Comparison of ENCODE assay signal across 28 cellular contexts in the genomic region with DNA sequence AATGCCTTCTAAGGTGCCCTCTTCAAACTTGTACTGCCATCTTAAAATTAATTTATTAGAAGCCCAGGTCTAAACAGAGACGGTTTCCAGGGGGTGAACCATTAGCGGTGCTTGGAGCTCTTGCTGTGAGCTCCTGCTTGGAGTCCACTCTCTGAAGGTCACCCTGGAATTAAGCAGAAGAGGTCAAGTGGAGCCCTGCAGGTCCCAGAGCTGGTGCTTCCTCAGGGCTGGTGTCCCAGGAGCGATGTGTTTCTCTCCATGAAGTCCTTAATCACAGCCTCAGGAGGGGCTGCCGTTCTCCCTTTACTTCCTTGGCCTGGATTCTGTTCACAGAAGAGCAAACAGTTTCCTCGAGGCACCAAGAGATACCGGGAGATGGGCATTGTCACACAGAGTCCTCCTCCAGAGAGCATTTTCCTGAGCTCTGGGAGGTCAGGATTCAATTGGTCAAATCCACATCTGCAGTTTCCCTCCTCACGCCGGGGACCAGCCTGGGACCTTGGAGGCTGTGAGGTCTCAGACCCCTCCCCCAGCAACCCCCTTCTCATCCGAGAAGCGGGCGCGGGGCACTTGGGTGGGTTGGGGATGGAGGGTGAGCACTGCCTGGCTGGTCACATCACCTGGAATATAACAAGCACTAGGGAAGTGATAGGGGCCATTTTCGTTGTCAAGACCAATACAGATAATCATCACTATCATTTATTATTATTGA.
"Had no signal": no experiment of that assay in that cellular context is flagged by ENCODE, and none has a peak within 500 bp of the region (broad histone marks: within the 10 kb centered on the region; RNA-seq: fewer than 3 reads in every experiment).

No MANE protein-coding gene starts in this region.

- H3K9me3 Mint-ChIP-seq: natural killer cell; neural progenitor cell; stimulated activated effector memory CD8-positive, alpha-beta T cell treated with anti-CD3 and anti-CD28 coated beads, Interleukin-12 subunit alpha, Interleukin-12 subunit beta, amount 100 ng/mL, for 72 hours; stimulated activated naive B cell treated with anti-CD40 and anti-IgM and Interleukin-4, amounts not matched to agents 10 μg/mL and 1 μg/mL and 100 μg/mL, for 72 hours; stimulated activated naive CD8-positive, alpha-beta T cell treated with anti-CD3 and anti-CD28 coated beads, Interleukin-15, Interleukin-2, amounts not matched to agents 100 ng/mL and 50 ng/mL, for 24 hours had no signal

- H3K4me1 ChIP-seq: psoas muscle, right lobe of liver, stomach, suprapubic skin, testis, transverse colon, vagina had no signal

- H3K27me3 ChIP-seq: neural progenitor cell, neutrophil, pancreas, right lobe of liver, testis, tibial artery, transverse colon, vagina had no signal

- H3K4me3 ChIP-seq: neural progenitor cell, pancreas, psoas muscle, right lobe of liver, sigmoid colon, stomach, suprapubic skin, testis, tibial artery, transverse colon, vagina had no signal

- H3K36me3 ChIP-seq: neural progenitor cell, neutrophil, pancreas, right lobe of liver, sigmoid colon, stomach, suprapubic skin, tibial artery, transverse colon, vagina had no signal

- H3K4me3 Mint-ChIP-seq: naive thymus-derived CD4-positive, alpha-beta T cell; natural killer cell; nephron; neural progenitor cell; stimulated activated effector memory CD8-positive, alpha-beta T cell treated with anti-CD3 and anti-CD28 coated beads, Interleukin-12 subunit alpha, Interleukin-12 subunit beta, amount 100 ng/mL, for 72 hours; stimulated activated naive B cell treated with anti-CD40 and anti-IgM and Interleukin-4, amounts not matched to agents 10 μg/mL and 1 μg/mL and 100 μg/mL, for 72 hours; stimulated activated naive CD8-positive, alpha-beta T cell treated with anti-CD3 and anti-CD28 coated beads, Interleukin-15, Interleukin-2, amounts not matched to agents 100 ng/mL and 50 ng/mL, for 24 hours; type B pancreatic cell had no signal

- H3K36me3 Mint-ChIP-seq: natural killer cell; neural progenitor cell; stimulated activated effector memory CD8-positive, alpha-beta T cell treated with anti-CD3 and anti-CD28 coated beads, Interleukin-12 subunit alpha, Interleukin-12 subunit beta, amount 100 ng/mL, for 72 hours; stimulated activated naive B cell treated with anti-CD40 and anti-IgM and Interleukin-4, amounts not matched to agents 10 μg/mL and 1 μg/mL and 100 μg/mL, for 72 hours; type B pancreatic cell had no signal

- H3K9ac ChIP-seq: neural progenitor cell had no signal

- H3K27ac Mint-ChIP-seq: naive thymus-derived CD4-positive, alpha-beta T cell; natural killer cell; nephron; neural progenitor cell; progenitor cell of endocrine pancreas; stimulated activated effector memory CD8-positive, alpha-beta T cell treated with anti-CD3 and anti-CD28 coated beads, Interleukin-12 subunit alpha, Interleukin-12 subunit beta, amount 100 ng/mL, for 72 hours; stimulated activated naive B cell treated with anti-CD40 and anti-IgM and Interleukin-4, amounts not matched to agents 10 μg/mL and 1 μg/mL and 100 μg/mL, for 72 hours; stimulated activated naive CD8-positive, alpha-beta T cell treated with anti-CD3 and anti-CD28 coated beads, Interleukin-15, Interleukin-2, amounts not matched to agents 100 ng/mL and 50 ng/mL, for 24 hours; type B pancreatic cell had no signal

- H3K9me3 ChIP-seq: neutrophil, pancreas, psoas muscle, right lobe of liver, sigmoid colon, stomach, suprapubic skin, testis, tibial artery, transverse colon, vagina had no signal

- H3K27ac ChIP-seq: neural progenitor cell, neutrophil, pancreas, psoas muscle, right lobe of liver, sigmoid colon, stomach, suprapubic skin, testis, tibial artery, transverse colon, vagina had no signal

- H3K4me1 Mint-ChIP-seq: natural killer cell; nephron; stimulated activated effector memory CD8-positive, alpha-beta T cell treated with anti-CD3 and anti-CD28 coated beads, Interleukin-12 subunit alpha, Interleukin-12 subunit beta, amount 100 ng/mL, for 72 hours; stimulated activated naive B cell treated with anti-CD40 and anti-IgM and Interleukin-4, amounts not matched to agents 10 μg/mL and 1 μg/mL and 100 μg/mL, for 72 hours had no signal

- H2AFZ ChIP-seq: neural progenitor cell had no signal

- DNase-seq: naive thymus-derived CD4-positive, alpha-beta T cell; natural killer cell; nucleus accumbens; pancreas; psoas muscle; right cardiac atrium; right lobe of liver; small intestine; stimulated activated CD4-positive, alpha-beta T cell treated with anti-CD3 and anti-CD28 coated beads, Interleukin-15, amount 100 ng/mL, for 24 hours; stimulated activated CD4-positive, alpha-beta T cell treated with anti-CD3 and anti-CD28 coated beads, Interleukin-2, amount 100 ng/mL, for 24 hours; stimulated activated CD4-positive, alpha-beta T cell treated with anti-CD3 and anti-CD28 coated beads, Interleukin-2, amount 100 ng/mL, for 48 hours; stimulated activated CD4-positive, alpha-beta T cell treated with anti-CD3 and anti-CD28 coated beads, Interleukin-4, amount 100 ng/mL, for 24 hours; stimulated activated naive B cell treated with anti-CD40 and anti-IgM and Interleukin-4, amounts not matched to agents 10 μg/mL and 1 μg/mL and 100 μg/mL, for 72 hours; stimulated activated naive CD4-positive, alpha-beta T cell treated with Interleukin-2 at 50 U/mL for 16 hours; stomach; testis; tibial artery; transverse colon had no signal

- ATAC-seq: naive thymus-derived CD4-positive, alpha-beta T cell; natural killer cell; pancreas; psoas muscle; right cardiac atrium; right lobe of liver; stimulated activated effector memory CD8-positive, alpha-beta T cell treated with anti-CD3 and anti-CD28 coated beads, Interleukin-12 subunit alpha, Interleukin-12 subunit beta, amount 100 ng/mL, for 72 hours; stimulated activated naive B cell treated with anti-CD40 and anti-IgM and Interleukin-4, amounts not matched to agents 10 μg/mL and 1 μg/mL and 100 μg/mL, for 72 hours had no signal
